Comparison of ENCODE assay signal across 26 cellular contexts in genomic region chr2:207772844-207773205, GRCh38. TPM values are rescaled to one million over a fixed set of nuclear protein-coding genes. Genes with fewer than 3 reads are reported as not detected.
DNase-seq lines count a peak whose midpoint lies in the region; TF ChIP-seq lines count a peak whose summit lies in the region.
"Had no signal": no experiment of that assay in that cellular context is flagged by ENCODE, and none has a peak within 500 bp of the region (broad histone marks: within the 10 kb centered on the region; RNA-seq: fewer than 3 reads in every experiment).

No MANE protein-coding gene starts in this region.

- POLR2A ChIA-PET in Caco-2 (lab: Charles Lee): no interaction called here

- no peak overlapping the region for H3K4me3 Mint-ChIP-seq in Caco-2 (ENCODE audit: unreplicated experiment)
- H3K4me3 Mint-ChIP-seq: HFFc6 had no signal

- H3K18ac ChIP-seq in neuronal stem cell (ENCODE audit: low read length): no peak overlapping the region

- peaks cover 32% of the 10 kb centered on the region for H3K36me3 Mint-ChIP-seq in Caco-2 (ENCODE audit: insufficient read depth, unreplicated experiment)

- H2AFZ ChIP-seq in neuronal stem cell (ENCODE audit: low read length): peak overlapping the region; percentile 49

- no peaks in the 10 kb centered on the region for H3K79me1 ChIP-seq in neuronal stem cell (ENCODE audit: low read depth, low read length)

- H2AK5ac ChIP-seq in neuronal stem cell (ENCODE audit: low read depth, low read length): no peak overlapping the region

- no peak overlapping the region for H4K91ac ChIP-seq in neuronal stem cell (ENCODE audit: low read depth, low read length, poor library complexity)

- H3K9me3 ChIP-seq in Caco-2: no peaks in the 10 kb centered on the region
- no peaks in the 10 kb centered on the region for H3K9me3 ChIP-seq in HUES6 (ENCODE audit: control insufficient read depth, insufficient read depth, low read depth, low read length)
- H3K9me3 ChIP-seq in neuronal stem cell (replicated peaks in 1 of 2; ENCODE audit: control insufficient read depth in 2 of 2, insufficient read depth in 1 of 2, low read depth in 1 of 2, low read length in 2 of 2): peaks cover 0 to 3% of the 10 kb centered on the region in 2 donors
- H3K9me3 ChIP-seq: A549, HAP-1, Peyer's patch had no signal

- no peak overlapping the region for H3K14ac ChIP-seq in neuronal stem cell (ENCODE audit: low read length)

- H3K27ac Mint-ChIP-seq in Caco-2 (ENCODE audit: unreplicated experiment): peak overlapping the region; percentile 88
- H3K27ac Mint-ChIP-seq: HFFc6 had no signal

- no peak overlapping the region for H3K4me2 ChIP-seq in neuronal stem cell (ENCODE audit: insufficient read depth, low read length, poor library complexity, severe bottlenecking)
- H3K4me2 ChIP-seq: A549 had no signal

- DNase-seq in Caco-2 (no peak), coronary artery (ENCODE audit: low spot score) (peak; percentile 54), neuronal stem cell (ENCODE audit: low spot score) (no peak), NAMALWA (ENCODE audit: low spot score) (no peak), NCI-H2171 (lab: John Stamatoyannopoulos, UW) (no peak), cortex of kidney (lab: John Stamatoyannopoulos, UW) (no peak)
- DNase-seq: AML-193; Calu3; DMS79 treated with DMSO at 0.1 percent for 48 hours; GF-D8; HFFc6; Kasumi-1; NCI-H1105 treated with DMSO at 0.1 percent for 48 hours; NCI-H146; NCI-H1930; NCI-H446 treated with DMSO at 0.1 percent for 48 hours; NCI-H526; NCI-H82; NK-92 treated with Interleukin-12 subunit alpha and Interleukin-12 subunit beta, amount 100 ng/mL, for 24 hours; Peyer's patch; SHP77 treated with DMSO at 0.1 percent for 48 hours had no signal

- WGBS in neuronal stem cell (ENCODE audit: extremely low coverage in 2 of 2, insufficient read length in 2 of 2, insufficient replicate concordance in 1 of 2), 2 donors: no CpG with 5 or more reads among the region's 13 CpGs

- no peak overlapping the region for H2BK15ac ChIP-seq in neuronal stem cell (ENCODE audit: low read length)

- H3K36me3 ChIP-seq in Caco-2 (ENCODE audit: control insufficient read depth, insufficient read depth, low read length): no peaks in the 10 kb centered on the region; the same call in none of the 2 replicates
- H3K36me3 ChIP-seq in HUES6 (ENCODE audit: control insufficient read depth, insufficient read depth, low read length): peaks cover 3% of the 10 kb centered on the region
- H3K36me3 ChIP-seq in neuronal stem cell (replicated peaks in 1 of 2; ENCODE audit: control insufficient read depth in 2 of 2, insufficient read depth in 2 of 2, low read length in 2 of 2): peaks cover 5 to 6% of the 10 kb centered on the region in 2 donors

- H3K27ac ChIP-seq in HUES6 (ENCODE audit: low read depth, low read length) (peak overlapping the region; percentile 62), coronary artery (no peak overlapping the region), neuronal stem cell (replicated peaks; ENCODE audit: low read length) (peak overlapping the region; percentile 5)
- H3K27ac ChIP-seq: A549 had no signal

- H3K9ac ChIP-seq in HUES6 (ENCODE audit: low read length) (no peak overlapping the region), neuronal stem cell (ENCODE audit: low read depth, low read length, poor library complexity) (no peak overlapping the region)
- H3K9ac ChIP-seq: BLaER1 treated with 17β-estradiol and CSF1 and Interleukin-3, amounts not matched to agents 10 nM and 100 nM had no signal

- no peak overlapping the region for H3K23ac ChIP-seq in neuronal stem cell (ENCODE audit: low read depth, low read length, poor library complexity)

- H3K4me3 ChIP-seq in Caco-2 (ENCODE audit: low read depth, low read length) (no peak overlapping the region), HUES6 (ENCODE audit: low read depth, low read length) (no peak overlapping the region), coronary artery (no peak overlapping the region), neuronal stem cell (ENCODE audit: low read length in 2 of 2) (no peak overlapping the region)
- H3K4me3 ChIP-seq: A549; BLaER1 treated with 17β-estradiol and CSF1 and Interleukin-3, amounts not matched to agents 10 nM and 100 nM; HAP-1; Peyer's patch had no signal

- intact Hi-C loops in Caco-2 (cut with micrococcal nuclease; ENCODE audit: unreplicated experiment): no loop called here

- peaks cover 43% of the 10 kb centered on the region for H3K4me1 ChIP-seq in Caco-2
- H3K4me1 ChIP-seq in HUES6 (ENCODE audit: control insufficient read depth, insufficient read depth, low read length): peaks cover 32% of the 10 kb centered on the region
- H3K4me1 ChIP-seq in neuronal stem cell (ENCODE audit: control insufficient read depth in 2 of 2, insufficient read depth in 1 of 2, low read depth in 1 of 2, low read length in 2 of 2): peaks cover 1 to 30% of the 10 kb centered on the region in 2 donors

- H3K9me3 Mint-ChIP-seq in Caco-2 (ENCODE audit: unreplicated experiment): no peaks in the 10 kb centered on the region
- H3K9me3 Mint-ChIP-seq: CD4-positive, alpha-beta memory T cell; HFFc6 had no signal

- H2BK120ac ChIP-seq in neuronal stem cell (ENCODE audit: low read depth, low read length): no peak overlapping the region

- no peaks in the 10 kb centered on the region for H3K27me3 Mint-ChIP-seq in Caco-2 (ENCODE audit: insufficient read depth, unreplicated experiment)

- H4K8ac ChIP-seq in neuronal stem cell (ENCODE audit: low read depth, low read length): no peak overlapping the region

- BruUV-seq in Caco-2 (replicated peaks; lab: Mats Ljungman, UMichigan): no TSS peak

- no peak overlapping the region for H2BK5ac ChIP-seq in neuronal stem cell (ENCODE audit: low read length)

- H3K4ac ChIP-seq in neuronal stem cell (ENCODE audit: low read length): no peak overlapping the region

- H3K4me1 Mint-ChIP-seq in Caco-2 (ENCODE audit: low read depth, unreplicated experiment): peaks cover 32% of the 10 kb centered on the region

- TF ChIP-seq CTCF in Caco-2 (IDR thresholded peaks at IDR 0.05; ENCODE audit: insufficient read depth in 1 of 2, low read depth in 1 of 2, low read length in 1 of 2, severe bottlenecking in 1 of 2, unreplicated experiment in 1 of 2) (no peak), coronary artery (IDR thresholded peaks at IDR 0.05) (no peak)

- no peak overlapping the region for H2BK12ac ChIP-seq in neuronal stem cell (ENCODE audit: low read length)

- H3K27me3 ChIP-seq in Caco-2 (replicated peaks; ENCODE audit: control insufficient read depth, insufficient read depth, low read length): no peaks in the 10 kb centered on the region
- peaks cover 24% of the 10 kb centered on the region; the same call in 1 of the 2 replicates for H3K27me3 ChIP-seq in HUES6 (ENCODE audit: control insufficient read depth, insufficient read depth, low read length)
- H3K27me3 ChIP-seq in neuronal stem cell (ENCODE audit: control insufficient read depth in 3 of 3, insufficient read depth in 3 of 3, low read depth in 1 of 3, low read length in 3 of 3): no peaks in the 10 kb centered on the region
- H3K27me3 ChIP-seq: Peyer's patch had no signal

- CTCF ChIA-PET in Caco-2 (lab: Charles Lee): no interaction called here

RNA-seq across cellular contexts. Expression of gene FZD5, which starts 3.1 kb away (rescaled TPM):
- 59.1 and 61.4 TPM in 2 replicates for total RNA-seq in Caco-2 (2022)
- 267 TPM for polyA plus RNA-seq in neuronal stem cell (2013, experiment 1 of 2)
- polyA plus RNA-seq in neuronal stem cell (2013, experiment 2 of 2): 274 TPM

Comparison
In these comparisons a context has a peak if more than half of its experiments do, and no peak if none do; other contexts are left out.
1. H3K27ac ChIP-seq: peak in HUES6 (single experiment) and neuronal stem cell (single experiment); none in coronary artery (0 of 2).